27 cellular contexts compared by ENCODE assay signal in the genomic region with DNA sequence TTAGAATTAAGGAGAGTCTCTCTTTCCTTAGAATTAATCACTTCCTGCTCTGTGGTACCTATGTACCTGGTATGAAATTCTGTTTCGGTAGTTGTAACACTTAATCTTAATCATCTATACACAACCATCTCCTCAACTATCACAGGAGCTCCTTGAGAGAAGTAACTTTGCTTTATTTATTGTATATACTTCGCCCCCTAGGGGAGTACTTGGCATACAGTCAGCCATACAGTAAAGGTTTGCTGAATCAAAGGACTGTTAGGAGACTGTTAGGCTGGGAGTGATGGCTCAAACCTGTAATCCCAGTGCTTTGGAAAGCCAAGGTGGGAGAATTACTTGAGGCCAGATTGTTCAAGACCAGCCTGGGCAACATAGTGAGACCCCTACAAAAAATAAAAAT. TPM values are rescaled to one million over a fixed set of nuclear protein-coding genes. Genes with fewer than 3 reads are reported as not detected.
DNase-seq lines count a peak whose midpoint lies in the region; ATAC-seq and TF ChIP-seq lines count a peak whose summit lies in the region.
"Had no signal": no experiment of that assay in that cellular context is flagged by ENCODE, and none has a peak within 500 bp of the region (broad histone marks: within the 10 kb centered on the region; RNA-seq: fewer than 3 reads in every experiment).

No MANE protein-coding gene starts in this region.

- no peaks in the 10 kb centered on the region for H3K36me3 Mint-ChIP-seq in HFFc6 (ENCODE audit: low read depth)
- H3K36me3 Mint-ChIP-seq: IgD-negative memory B cell; naive thymus-derived CD4-positive, alpha-beta T cell; T-cell had no signal

- H3K4me3 ChIP-seq in GM06990 (replicated peaks; ENCODE audit: low read depth, low read length) = no peak overlapping the region
- H3K4me3 ChIP-seq: adrenal gland, breast epithelium, esophagus squamous epithelium, gastroesophageal sphincter, left ventricle myocardium inferior, transverse colon had no signal

- no peak for ATAC-seq in foreskin keratinocyte
- ATAC-seq: effector memory CD8-positive, alpha-beta T cell; gastroesophageal sphincter; naive thymus-derived CD4-positive, alpha-beta T cell; T-cell had no signal

- H3K27ac Mint-ChIP-seq in HFFc6 = no peak overlapping the region
- H3K27ac Mint-ChIP-seq: activated T-cell treated with anti-CD3 and anti-CD28 coated beads, Interleukin-2, amount 50 U/mL, for 24 hours; CD4-positive, alpha-beta T cell; effector memory CD8-positive, alpha-beta T cell; IgD-negative memory B cell; naive thymus-derived CD4-positive, alpha-beta T cell; T-cell had no signal

- TF ChIP-seq CTCF in GM06990 (IDR thresholded peaks at IDR 0.05; ENCODE audit: insufficient read depth, low read length, poor library complexity, severe bottlenecking) (peak; percentile 27), HFFc6 (IDR thresholded peaks at IDR 0.05) (0 out of 2 replicates have a peak, but pooled peaks have one; percentile 11), foreskin keratinocyte (conservative IDR thresholded peaks at IDR 0.05) (peak; percentile 37)

- H3K4me1 ChIP-seq in foreskin keratinocyte = no peaks in the 10 kb centered on the region

- no peaks in the 10 kb centered on the region for H3K9me3 Mint-ChIP-seq in HFFc6
- H3K9me3 Mint-ChIP-seq: activated T-cell treated with anti-CD3 and anti-CD28 coated beads, Interleukin-2, amount 50 U/mL, for 24 hours; CD4-positive, alpha-beta T cell had no signal

- no peak overlapping the region for H3K4me3 Mint-ChIP-seq in HFFc6
- H3K4me3 Mint-ChIP-seq: activated T-cell treated with anti-CD3 and anti-CD28 coated beads, Interleukin-2, amount 50 U/mL, for 24 hours; CD4-positive, alpha-beta T cell; effector memory CD8-positive, alpha-beta T cell; IgD-negative memory B cell; naive thymus-derived CD4-positive, alpha-beta T cell; T-cell had no signal

- H3K36me3 ChIP-seq in GM06990 (ENCODE audit: control insufficient read depth, insufficient read depth, low read length) = no peaks in the 10 kb centered on the region
- H3K36me3 ChIP-seq: adrenal gland, breast epithelium, esophagus squamous epithelium, gastroesophageal sphincter, left ventricle myocardium inferior, transverse colon had no signal

- DNase-seq in GM06990 (ENCODE audit: extremely low read depth, insufficient read length) (no peak), HFFc6 (no peak), RKO (ENCODE audit: low spot score) (peak; percentile 42), foreskin keratinocyte (no peak), cortex of kidney (lab: John Stamatoyannopoulos, UW) (no peak), NOMO-1 treated with dmso at 0.1 percent for 144 hours (lab: John Stamatoyannopoulos, UW; ENCODE audit: unreplicated experiment) (no peak)
- DNase-seq in effector CD8-positive, alpha-beta T cell (lab: John Stamatoyannopoulos, UW) = no peak
- DNase-seq: activated naive CD4-positive, alpha-beta T cell; activated T-cell treated with anti-CD3 and anti-CD28 coated beads, Interleukin-2, amount 50 U/mL, for 24 hours; adrenal gland; CD4-positive, alpha-beta T cell; DMS 273 treated with DMSO at 0.1 percent for 48 hours; effector memory CD8-positive, alpha-beta T cell; esophagus squamous epithelium; GDM1; left ventricle myocardium inferior; naive thymus-derived CD4-positive, alpha-beta T cell; NCI-H1436; NCI-H2171 treated with DMSO at 0.1 percent for 48 hours; NCI-H526 treated with DMSO at 0.1 percent for 48 hours; occipital lobe; SHP77; T-cell; transverse colon had no signal

- no peaks in the 10 kb centered on the region for H3K4me1 Mint-ChIP-seq in HFFc6 (ENCODE audit: low read depth)
- H3K4me1 Mint-ChIP-seq: IgD-negative memory B cell; naive thymus-derived CD4-positive, alpha-beta T cell; T-cell had no signal

- no peaks in the 10 kb centered on the region; the same call in 1 of the 2 replicates for H3K27me3 ChIP-seq in GM06990 (replicated peaks; ENCODE audit: control insufficient read depth, insufficient read depth, low read length)
- H3K27me3 ChIP-seq in foreskin keratinocyte = peaks cover 6% of the 10 kb centered on the region
- H3K27me3 ChIP-seq: adrenal gland, breast epithelium, esophagus squamous epithelium, gastroesophageal sphincter, transverse colon had no signal

- H3K27me3 Mint-ChIP-seq in HFFc6 (ENCODE audit: insufficient read depth) = no peaks in the 10 kb centered on the region; the same call in 1 of the 2 replicates

- H3K27ac ChIP-seq in foreskin keratinocyte = no peak overlapping the region
- H3K27ac ChIP-seq: adrenal gland, breast epithelium, esophagus squamous epithelium, gastroesophageal sphincter, left ventricle myocardium inferior, transverse colon had no signal

RNA-seq across cellular contexts. Expression of gene RORA, which starts 44.7 kb away (rescaled TPM):
- 1 to 10 TPM; 2.3 to 6.1 (median 2.9) TPM for total RNA-seq in HFFc6 (2021; fragmentation: NEBNext Ultra II Directional; extraction: Animal tissue kit (Norgen Biotek cat#: 25700))
- 3.0 and 5.5 TPM in 2 replicates for total RNA-seq in foreskin keratinocyte
- polyA plus RNA-seq in foreskin keratinocyte = 1.4 and 1.9 TPM in 2 replicates
